1 cellular context compared by ENCODE assay signal in genomic region chr17:81241203-81241602, GRCh38.
TF ChIP-seq lines count a peak whose summit lies in the region.

No MANE protein-coding gene starts in this region.

TF ChIP-seq in IMR-90, 13 proteins besides CTCF, POLR2A, EP300 and RAD21:
- TF ChIP-seq RFX5 (IDR thresholded peaks at IDR 0.05; ENCODE audit: low read depth, low read length) (no peak), CHD1 (IDR thresholded peaks at IDR 0.05; ENCODE audit: low read depth, low read length) (no peak), MAFK (IDR thresholded peaks at IDR 0.05; ENCODE audit: low read depth, low read length) (no peak), CEBPB (IDR thresholded peaks at IDR 0.05; ENCODE audit: low read depth, low read length) (no peak), ELK1 (IDR thresholded peaks at IDR 0.05; ENCODE audit: borderline replicate concordance, low read depth, low read length) (no peak), NFE2L2 (IDR thresholded peaks at IDR 0.05; ENCODE audit: low read depth, low read length) (no peak), RCOR1 (IDR thresholded peaks at IDR 0.05; ENCODE audit: insufficient replicate concordance, low read length) (no peak), USF2 (IDR thresholded peaks at IDR 0.05; ENCODE audit: low read depth, low read length) (no peak), FOS (IDR thresholded peaks at IDR 0.05; ENCODE audit: low read depth, low read length) (no peak), SMC3 (IDR thresholded peaks at IDR 0.05; ENCODE audit: low read depth, low read length) (no peak), MAZ (IDR thresholded peaks at IDR 0.05; ENCODE audit: borderline replicate concordance, low read depth, low read length) (no peak), BHLHE40 (IDR thresholded peaks at IDR 0.05; ENCODE audit: low read depth, low read length) (no peak), MXI1 (IDR thresholded peaks at IDR 0.05; ENCODE audit: borderline replicate concordance, low read depth, low read length) (no peak)
